In the genomic region with DNA sequence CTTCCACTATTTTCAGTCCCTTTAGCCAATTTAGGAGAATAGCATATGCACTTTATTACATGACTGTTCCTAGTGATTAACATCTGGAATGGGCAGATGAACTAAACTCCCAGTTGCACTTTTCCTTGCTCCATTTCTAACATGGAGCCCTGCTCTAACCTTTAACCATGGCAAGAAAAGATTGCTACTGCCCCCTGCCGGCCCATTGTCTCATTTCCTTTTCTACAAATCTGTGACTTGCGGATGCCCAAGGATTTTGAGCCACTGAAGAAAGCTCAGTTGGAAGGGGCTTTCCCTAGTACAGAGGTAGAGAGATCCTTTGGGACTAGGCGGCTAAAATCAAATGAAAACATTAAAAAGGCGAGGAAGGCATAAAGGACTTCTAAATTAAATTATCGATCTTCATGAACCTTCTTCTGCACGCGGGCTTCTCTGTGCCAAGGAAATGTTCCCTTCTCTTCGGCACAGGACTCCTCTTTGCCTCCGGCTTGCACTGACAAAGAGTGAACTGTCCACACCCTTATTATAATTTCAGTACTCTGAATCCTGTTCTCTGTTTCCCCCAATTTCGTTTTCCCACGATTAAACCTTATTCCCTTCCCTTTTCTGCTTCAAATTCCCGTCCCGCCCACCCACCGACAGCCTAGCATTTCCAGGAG, we compare ENCODE assay signal across 8 cellular contexts. TPM values are rescaled to one million over a fixed set of nuclear protein-coding genes. Genes with fewer than 3 reads are reported as not detected.
DNase-seq lines count a peak whose midpoint lies in the region; ATAC-seq, FAIRE-seq and TF ChIP-seq lines count a peak whose summit lies in the region.

No MANE protein-coding gene starts in this region.

- no peak overlapping the region for H3K4me3 Mint-ChIP-seq in T-cell

- H3K27ac ChIP-seq in kidney (ENCODE audit: low read depth in 2 of 2, low read length in 2 of 2), result no peak overlapping the region

- H3K4me1 ChIP-seq in kidney (ENCODE audit: control insufficient read depth in 1 of 2, insufficient read depth in 1 of 2, low read depth in 1 of 2, low read length in 2 of 2), result no peaks in the 10 kb centered on the region

- no peak overlapping the region for H3K27ac Mint-ChIP-seq in T-cell

- ATAC-seq in Right ventricle myocardium inferior (no peak), T-cell (replicated peaks in 1 of 4) (no peak)

- H3K4me1 Mint-ChIP-seq in T-cell, result peaks cover 0 to 2% (median 2%) of the 10 kb centered on the region in 3 donors

- peak; percentile 44 for TF ChIP-seq CTCF in bronchial epithelial cell (IDR thresholded peaks at IDR 0.05; ENCODE audit: insufficient read depth, low read length, severe bottlenecking)
- peak; percentile 21 for TF ChIP-seq CTCF in kidney (IDR thresholded peaks at IDR 0.05; ENCODE audit: borderline replicate concordance, extremely low read depth, insufficient read depth)

- H3K27me3 ChIP-seq in MG63, result no peaks in the 10 kb centered on the region
- no peaks in the 10 kb centered on the region for H3K27me3 ChIP-seq in bronchial epithelial cell (ENCODE audit: control insufficient read depth, insufficient read depth, low read length)

- H3K36me3 ChIP-seq in MG63, result no peaks in the 10 kb centered on the region
- H3K36me3 ChIP-seq in bronchial epithelial cell (ENCODE audit: control insufficient read depth, insufficient read depth, low read length), result no peaks in the 10 kb centered on the region
- no peaks in the 10 kb centered on the region for H3K36me3 ChIP-seq in kidney (ENCODE audit: control insufficient read depth in 1 of 2, insufficient read depth in 2 of 2, low read length in 2 of 2)

- DNase-seq in Right ventricle myocardium inferior (ENCODE audit: missing footprints) (peak; percentile 5), cardiac septum (ENCODE audit: low spot score) (no peak), MG63 (peak; percentile 15), T-cell (peak in 25 of 34 experiments; percentile 0 to 37 (median 13)), bronchial epithelial cell (ENCODE audit: low read depth) (peak; percentile 38), kidney (peak; percentile 53), HPDE6-E6E7 (ENCODE audit: extremely low spot score) (no peak)
- DNase-seq in stimulated activated CD4-positive, alpha-beta T cell treated with anti-CD3 and anti-CD28 coated beads, Interleukin-4, amount 100 ng/mL, for 48 hours (ENCODE audit: low read depth in 2 of 2), result peak; percentile 38 to 51

- H3K27me3 Mint-ChIP-seq in T-cell, result peaks cover 6 to 8% of the 10 kb centered on the region in 2 donors

- H3K4me3 ChIP-seq in MG63, result no peak overlapping the region
- no peak overlapping the region for H3K4me3 ChIP-seq in bronchial epithelial cell (ENCODE audit: low read depth, low read length)
- H3K4me3 ChIP-seq in kidney (ENCODE audit: low read length in 2 of 2), result no peak overlapping the region

- H3K9me3 ChIP-seq in MG63, result no peaks in the 10 kb centered on the region
- no peaks in the 10 kb centered on the region for H3K9me3 ChIP-seq in kidney (ENCODE audit: control insufficient read depth in 1 of 2, low read length in 2 of 2)

- H3K36me3 Mint-ChIP-seq in T-cell, result no peaks in the 10 kb centered on the region

- no peak overlapping the region for H3K9ac ChIP-seq in kidney (ENCODE audit: low read length in 2 of 2)

- intact Hi-C loops in Right ventricle myocardium inferior (cut with DNase I), result no loop called here
- intact Hi-C loops in cardiac septum (cut with DNase I), result loop anchor here (10.0 kb wide), 1 partner anchor 434 kb away; no protein-coding TSS in a partner anchor
- intact Hi-C loops in kidney (cut with DNase I), result no loop called here

- CTCF ChIA-PET in T-cell (lab: Charles Lee), result no interaction called here

- H3K9me3 Mint-ChIP-seq in T-cell, result no peaks in the 10 kb centered on the region

- no peak for FAIRE-seq in bronchial epithelial cell (lab: Jason Lieb, UNC)
- peak; percentile 29 for FAIRE-seq in kidney (lab: Jason Lieb, UNC)

- POLR2A ChIA-PET in T-cell (lab: Charles Lee), result interaction anchor here in 1 of 2 donors (0.6 kb wide), 1 partner anchor 17 kb away, joined by 4 read pairs; no protein-coding TSS in a partner anchor

RNA-seq across cellular contexts. Expression of gene GLRA2, which starts 0.6 kb away (rescaled TPM):
- total RNA-seq in Right ventricle myocardium inferior (not detected), cardiac septum (not detected), T-cell (not detected), bronchial epithelial cell (not detected in 2 replicates), kidney (not detected)
- total RNA-seq in MG63 (2014; rRNA removed; shearing (Covaris generic); ENCODE audit: low replicate concordance), result not detected in 2 replicates
- not detected for polyA plus RNA-seq in kidney (ENCODE audit: insufficient read depth, low read depth, low replicate concordance)

Comparison
In these comparisons a context has a peak if more than half of its experiments do, and no peak if none do; other contexts are left out.
1. DNase-seq: peak in Right ventricle myocardium inferior (single experiment), MG63 (single experiment), T-cell (25 of 34), bronchial epithelial cell (single experiment), kidney (single experiment) and stimulated activated CD4-positive, alpha-beta T cell treated with anti-CD3 and anti-CD28 coated beads, Interleukin-4, amount 100 ng/mL, for 48 hours (2 of 2); none in cardiac septum (single experiment) and HPDE6-E6E7 (single experiment).